Comparison of ENCODE assay signal across 22 cellular contexts in genomic region chr10:30014511-30014910, GRCh38. TPM values are rescaled to one million over a fixed set of nuclear protein-coding genes. Genes with fewer than 3 reads are reported as not detected.
"Had no signal": no experiment of that assay in that cellular context is flagged by ENCODE, and none has a peak within 500 bp of the region (broad histone marks: within the 10 kb centered on the region; RNA-seq: fewer than 3 reads in every experiment).

No MANE protein-coding gene starts in this region.

- H3K4me3 ChIP-seq: body of pancreas, ovary, psoas muscle, skin epidermis, thoracic aorta, upper lobe of right lung had no signal

- H3K4me3 Mint-ChIP-seq: activated CD4-positive, alpha-beta T cell treated with anti-CD3 and anti-CD28 coated beads for 36 hours; activated CD8-positive, alpha-beta T cell treated with anti-CD3 and anti-CD28 coated beads, Interleukin-2, amount 10 ng/mL, durations not matched to agents 7 days and 5 days; activated naive CD8-positive, alpha-beta T cell treated with anti-CD3 and anti-CD28 coated beads for 36 hours; immature natural killer cell; naive thymus-derived CD4-positive, alpha-beta T cell; T-helper 17 cell; WTC11 had no signal

- H3K36me3 ChIP-seq: ovary, thoracic aorta, upper lobe of right lung had no signal

- H3K27me3 ChIP-seq: body of pancreas, ovary, upper lobe of right lung had no signal

- H3K4me1 ChIP-seq: upper lobe of right lung had no signal

- H3K27ac ChIP-seq: ovary, psoas muscle, skin epidermis, upper lobe of right lung had no signal

- H3K9me3 Mint-ChIP-seq: activated naive CD8-positive, alpha-beta T cell treated with anti-CD3 and anti-CD28 coated beads for 36 hours; immature natural killer cell; WTC11 had no signal

- H3K4me1 Mint-ChIP-seq: immature natural killer cell had no signal

- H3K27ac Mint-ChIP-seq: activated CD4-positive, alpha-beta T cell treated with anti-CD3 and anti-CD28 coated beads for 36 hours; activated CD8-positive, alpha-beta T cell treated with anti-CD3 and anti-CD28 coated beads, Interleukin-2, amount 10 ng/mL, durations not matched to agents 7 days and 5 days; activated naive CD8-positive, alpha-beta T cell treated with anti-CD3 and anti-CD28 coated beads for 36 hours; immature natural killer cell; naive thymus-derived CD4-positive, alpha-beta T cell; T-helper 17 cell; WTC11 had no signal

- H3K36me3 Mint-ChIP-seq: activated naive CD8-positive, alpha-beta T cell treated with anti-CD3 and anti-CD28 coated beads for 36 hours; immature natural killer cell; naive thymus-derived CD4-positive, alpha-beta T cell; WTC11 had no signal

- DNase-seq: activated CD4-positive, alpha-beta T cell treated with anti-CD3 and anti-CD28 coated beads for 36 hours; activated CD8-positive, alpha-beta memory T cell treated with anti-CD3 and anti-CD28 coated beads, Interleukin-2, amount 50 U/mL, for 48 hours; activated CD8-positive, alpha-beta T cell treated with anti-CD3 and anti-CD28 coated beads, Interleukin-2, amount 10 ng/mL, durations not matched to agents 7 days and 5 days; activated naive CD4-positive, alpha-beta T cell; activated naive CD8-positive, alpha-beta T cell treated with anti-CD3 and anti-CD28 coated beads for 36 hours; amygdala; body of pancreas; caudate nucleus; erythroblast; immature natural killer cell; left ventricle myocardium superior; mesenchymal stem cell; naive thymus-derived CD4-positive, alpha-beta T cell; ovary; psoas muscle; right cardiac atrium; stimulated activated CD4-positive, alpha-beta T cell treated with anti-CD3 and anti-CD28 coated beads, Interleukin-4, amount 100 ng/mL, for 1 hour; T-helper 17 cell; upper lobe of right lung had no signal

- H3K9me3 ChIP-seq: body of pancreas, ovary, psoas muscle, thoracic aorta, upper lobe of right lung had no signal

- ATAC-seq: activated CD4-positive, alpha-beta T cell treated with anti-CD3 and anti-CD28 coated beads for 36 hours; activated CD8-positive, alpha-beta T cell treated with anti-CD3 and anti-CD28 coated beads, Interleukin-2, amount 10 ng/mL, durations not matched to agents 7 days and 5 days; body of pancreas; naive thymus-derived CD4-positive, alpha-beta T cell; T-helper 17 cell; upper lobe of right lung; WTC11 had no signal

RNA-seq across cellular contexts. Expression of gene JCAD, which starts 44.9 kb away (rescaled TPM):
- total RNA-seq: activated CD4-positive, alpha-beta T cell treated with anti-CD3 and anti-CD28 coated beads for 36 hours had no signal
- polyA plus RNA-seq: naive thymus-derived CD4-positive, alpha-beta T cell had no signal
